In genomic region chr9:100724932-100725331, GRCh38 we compare ENCODE assay signal across 17 cellular contexts.
DNase-seq lines count a peak whose midpoint lies in the region; ATAC-seq lines count a peak whose summit lies in the region.
"Had no signal": no experiment of that assay in that cellular context is flagged by ENCODE, and none has a peak within 500 bp of the region (broad histone marks: within the 10 kb centered on the region; RNA-seq: fewer than 3 reads in every experiment).

No MANE protein-coding gene starts in this region.

- DNase-seq in NCI-H2081 (lab: John Stamatoyannopoulos, UW) (peak; percentile 21 to 55), NCI-H2081 treated with DMSO at 0.1 percent for 48 hours (lab: John Stamatoyannopoulos, UW) (no peak), NCI-H1417 treated with DMSO at 0.1 percent for 48 hours (lab: John Stamatoyannopoulos, UW) (peak; percentile 85), NCI-H774 (lab: John Stamatoyannopoulos, UW) (peak; percentile 22)
- DNase-seq in stimulated activated CD4-positive, alpha-beta T cell treated with anti-CD3 and anti-CD28 coated beads, Interleukin-12 subunit alpha, Interleukin-12 subunit beta, amount 100 ng/mL, for 4 hours = no peak
- no peak for DNase-seq in stimulated activated CD4-positive, alpha-beta T cell treated with anti-CD3 and anti-CD28 coated beads, Interleukin-4, amount 100 ng/mL, for 4 hours
- DNase-seq: COR-L47, DMS53, EL, Karpas-422, NCI-H1048, NCI-H345, NCI-H526 treated with DMSO at 0.1 percent for 48 hours, PC-3, RPMI8226, SIG-M5 had no signal

- no peak for ATAC-seq in GM21447 (IDR thresholded peaks at IDR 0.05; ENCODE audit: unreplicated experiment)
- ATAC-seq: PC-3 had no signal

Comparison
In these comparisons a context has a peak if more than half of its experiments do, and no peak if none do; other contexts are left out.
1. DNase-seq: peak in NCI-H2081 (2 of 2), NCI-H1417 treated with DMSO at 0.1 percent for 48 hours (single experiment) and NCI-H774 (single experiment); none in NCI-H2081 treated with DMSO at 0.1 percent for 48 hours (single experiment), stimulated activated CD4-positive, alpha-beta T cell treated with anti-CD3 and anti-CD28 coated beads, Interleukin-12 subunit alpha, Interleukin-12 subunit beta, amount 100 ng/mL, for 4 hours (single experiment) and stimulated activated CD4-positive, alpha-beta T cell treated with anti-CD3 and anti-CD28 coated beads, Interleukin-4, amount 100 ng/mL, for 4 hours (0 of 2).